Comparison of ENCODE assay signal across 11 cellular contexts in genomic region chr10:75773139-75773801, GRCh38.
DNase-seq lines count a peak whose midpoint lies in the region; ATAC-seq and TF ChIP-seq lines count a peak whose summit lies in the region.
"Had no signal": no experiment of that assay in that cellular context is flagged by ENCODE, and none has a peak within 500 bp of the region (broad histone marks: within the 10 kb centered on the region; RNA-seq: fewer than 3 reads in every experiment).

No MANE protein-coding gene starts in this region.

- ATAC-seq in activated naive CD4-positive, alpha-beta T cell treated with anti-CD3 and anti-CD28 coated beads, Interleukin-2, amount 50 U/mL, for 72 hours = peak; percentile 37 to 83
- ATAC-seq in activated naive CD8-positive, alpha-beta T cell treated with anti-CD3 and anti-CD28 coated beads, Interleukin-2, amount 10 ng/mL, durations not matched to agents 7 days and 5 days (ENCODE audit: low read depth) = no peak

- peak overlapping the region; percentile 37 for H3K4me3 Mint-ChIP-seq in activated naive CD8-positive, alpha-beta T cell treated with anti-CD3 and anti-CD28 coated beads, Interleukin-2, amount 10 ng/mL, durations not matched to agents 7 days and 5 days

- no peaks in the 10 kb centered on the region for H3K36me3 Mint-ChIP-seq in activated naive CD4-positive, alpha-beta T cell treated with anti-CD3 and anti-CD28 coated beads, Interleukin-2, amount 50 U/mL, for 72 hours
- H3K36me3 Mint-ChIP-seq in activated naive CD8-positive, alpha-beta T cell treated with anti-CD3 and anti-CD28 coated beads, Interleukin-2, amount 10 ng/mL, durations not matched to agents 7 days and 5 days = peaks cover 2% of the 10 kb centered on the region

- H3K9me3 Mint-ChIP-seq in activated naive CD4-positive, alpha-beta T cell treated with anti-CD3 and anti-CD28 coated beads, Interleukin-2, amount 50 U/mL, for 72 hours = peaks cover 0 to 7% of the 10 kb centered on the region in 2 donors
- H3K9me3 Mint-ChIP-seq in activated naive CD8-positive, alpha-beta T cell treated with anti-CD3 and anti-CD28 coated beads, Interleukin-2, amount 10 ng/mL, durations not matched to agents 7 days and 5 days = no peaks in the 10 kb centered on the region

- WGBS in hepatocyte (ENCODE audit: low lambda C conversion rate, missing lambda C conversion rate) = 76% methylated on average over 5 of the region's 5 CpGs
- WGBS in tibial nerve, 2 donors = 70% methylated on average over 5 of the region's 5 CpGs

- TF ChIP-seq CTCF in hepatocyte (IDR thresholded peaks at IDR 0.05; ENCODE audit: poor library complexity) (no peak), tibial nerve (IDR thresholded peaks at IDR 0.05) (no peak), ascending aorta (IDR thresholded peaks at IDR 0.05) (no peak)

- no peaks in the 10 kb centered on the region for H3K79me2 ChIP-seq in hepatocyte

- peaks cover 12% of the 10 kb centered on the region for H3K4me1 Mint-ChIP-seq in activated naive CD8-positive, alpha-beta T cell treated with anti-CD3 and anti-CD28 coated beads, Interleukin-2, amount 10 ng/mL, durations not matched to agents 7 days and 5 days

- H3K27ac ChIP-seq in hepatocyte (peak overlapping the region; percentile 68), tibial nerve (peak overlapping the region in 3 of 4 donors; percentile 10 to 68 (median 41)), ascending aorta (peak overlapping the region in 1 of 2 donors; percentile 48)

- intact Hi-C loops in ascending aorta (cut with DNase I) = no loop called here

- H3K36me3 ChIP-seq in hepatocyte (replicated peaks; ENCODE audit: insufficient read depth, low read depth) (no peaks in the 10 kb centered on the region), tibial nerve (no peaks in the 10 kb centered on the region), ascending aorta (no peaks in the 10 kb centered on the region)
- H3K36me3 ChIP-seq: BLaER1 treated with 17β-estradiol and CSF1 and Interleukin-3, amounts not matched to agents 10 nM and 100 nM had no signal

- H3K4me3 ChIP-seq in hepatocyte (no peak overlapping the region), tibial nerve (no peak overlapping the region), ascending aorta (no peak overlapping the region)

- no peak overlapping the region for H2AFZ ChIP-seq in hepatocyte

- H3K27ac Mint-ChIP-seq in activated naive CD4-positive, alpha-beta T cell treated with anti-CD3 and anti-CD28 coated beads, Interleukin-2, amount 50 U/mL, for 72 hours = peak overlapping the region; percentile 45 to 79
- peak overlapping the region; percentile 28 for H3K27ac Mint-ChIP-seq in activated naive CD8-positive, alpha-beta T cell treated with anti-CD3 and anti-CD28 coated beads, Interleukin-2, amount 10 ng/mL, durations not matched to agents 7 days and 5 days

- TF ChIP-seq POLR2A in tibial nerve (IDR thresholded peaks at IDR 0.05) = no peak

- no peaks in the 10 kb centered on the region for H4K20me1 ChIP-seq in hepatocyte (ENCODE audit: insufficient read depth, poor library complexity, severe bottlenecking)
- H4K20me1 ChIP-seq: BLaER1 treated with 17β-estradiol and CSF1 and Interleukin-3, amounts not matched to agents 10 nM and 100 nM had no signal

- peaks cover 4% of the 10 kb centered on the region for H3K27me3 Mint-ChIP-seq in activated naive CD8-positive, alpha-beta T cell treated with anti-CD3 and anti-CD28 coated beads, Interleukin-2, amount 10 ng/mL, durations not matched to agents 7 days and 5 days

- peak in 1 of 2 donors; percentile 19 for TF ChIP-seq EP300 in tibial nerve (IDR thresholded peaks at IDR 0.05)

- no peaks in the 10 kb centered on the region for H3K27me3 ChIP-seq in hepatocyte
- H3K27me3 ChIP-seq in tibial nerve = no peaks in the 10 kb centered on the region
- H3K27me3 ChIP-seq in ascending aorta = no peaks in the 10 kb centered on the region
- H3K27me3 ChIP-seq: BLaER1 treated with 17β-estradiol and CSF1 and Interleukin-3, amounts not matched to agents 10 nM and 100 nM had no signal

- no peaks in the 10 kb centered on the region for H3K9me2 ChIP-seq in hepatocyte (replicated peaks; ENCODE audit: insufficient read depth)

- H3K9me3 ChIP-seq in hepatocyte (ENCODE audit: low read depth) = no peaks in the 10 kb centered on the region
- no peaks in the 10 kb centered on the region for H3K9me3 ChIP-seq in tibial nerve
- H3K9me3 ChIP-seq in ascending aorta = no peaks in the 10 kb centered on the region
- H3K9me3 ChIP-seq: BLaER1 treated with 17β-estradiol and CSF1 and Interleukin-3, amounts not matched to agents 10 nM and 100 nM had no signal

- H3K4me1 ChIP-seq in hepatocyte (ENCODE audit: insufficient read depth) (peaks cover 25% of the 10 kb centered on the region), tibial nerve (peaks cover 0 to 52% (median 11%) of the 10 kb centered on the region in 4 donors), ascending aorta (peaks cover 0 to 24% of the 10 kb centered on the region in 2 donors)

- no peak overlapping the region for H3K4me2 ChIP-seq in hepatocyte

- POLR2A ChIA-PET in activated naive CD8-positive, alpha-beta T cell treated with anti-CD3 and anti-CD28 coated beads, Interleukin-2, amount 10 ng/mL, durations not matched to agents 7 days and 5 days (lab: Charles Lee) = no interaction called here

- no peak for DNase-seq in activated naive CD4-positive, alpha-beta T cell treated with anti-CD3 and anti-CD28 coated beads, Interleukin-2, amount 50 U/mL, for 72 hours (ENCODE audit: low spot score in 2 of 2)
- no peak for DNase-seq in activated naive CD4-positive, alpha-beta T cell treated with anti-CD3 and anti-CD28 coated beads, Interleukin-2, amount 50 U/mL, for 16 hours
- no peak for DNase-seq in activated naive CD8-positive, alpha-beta T cell treated with anti-CD3 and anti-CD28 coated beads, Interleukin-2, amount 10 ng/mL, durations not matched to agents 7 days and 5 days
- DNase-seq in hepatocyte (ENCODE audit: low spot score) (peak; percentile 65), tibial nerve (ENCODE audit: low spot score in 2 of 2) (no peak), NCI-H345 treated with DMSO at 0.1 percent for 48 hours (lab: John Stamatoyannopoulos, UW; ENCODE audit: unreplicated experiment) (no peak), pons (ENCODE audit: low spot score) (no peak), ascending aorta (ENCODE audit: low spot score in 2 of 2) (no peak)
- DNase-seq: effector CD8-positive, alpha-beta T cell; NCI-H510A treated with DMSO at 0.1 percent for 48 hours had no signal
